ENCODE assay signal across 1 cellular context in genomic region chr4:81827568-81828202, GRCh38.
TF ChIP-seq lines count a peak whose summit lies in the region.

No MANE protein-coding gene starts in this region.

TF ChIP-seq in GM23338, 12 proteins besides CTCF, POLR2A, EP300 and RAD21 (continued from another document):
- TF ChIP-seq ZNF462 (CRISPR knock-in tag; IDR thresholded peaks at IDR 0.05) = no peak
